Comparison of ENCODE assay signal across 29 cellular contexts in the genomic region with DNA sequence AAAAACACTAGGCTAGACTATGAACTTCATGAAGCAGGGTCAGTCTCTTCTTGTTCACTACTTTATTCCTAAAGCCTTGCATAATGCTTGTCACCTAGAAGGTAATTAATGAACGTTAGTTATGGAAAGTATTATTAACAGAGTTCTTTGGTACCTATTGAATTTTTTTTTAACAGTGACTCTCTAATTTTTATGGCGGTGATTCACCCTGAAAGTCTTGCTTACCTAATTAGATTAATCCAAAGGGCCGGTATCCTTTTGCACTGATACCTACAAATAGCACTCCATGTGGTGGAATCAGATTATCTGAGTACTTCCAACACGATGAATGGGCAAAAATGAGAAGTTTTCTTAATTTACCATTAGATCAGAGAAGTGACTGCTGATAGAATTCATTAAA. TPM values are rescaled to one million over a fixed set of nuclear protein-coding genes. Genes with fewer than 3 reads are reported as not detected.
DNase-seq lines count a peak whose midpoint lies in the region; ATAC-seq, FAIRE-seq and TF ChIP-seq lines count a peak whose summit lies in the region.
"Had no signal": no experiment of that assay in that cellular context is flagged by ENCODE, and none has a peak within 500 bp of the region (broad histone marks: within the 10 kb centered on the region; RNA-seq: fewer than 3 reads in every experiment).

No MANE protein-coding gene starts in this region.

- no peak for TF ChIP-seq POLR2A in stomach (IDR thresholded peaks at IDR 0.05)

- H3K9me3 Mint-ChIP-seq in activated naive CD4-positive, alpha-beta T cell treated with anti-CD3 and anti-CD28 coated beads, Interleukin-2, amount 10 ng/mL, durations not matched to agents 7 days and 5 days = no peaks in the 10 kb centered on the region
- H3K9me3 Mint-ChIP-seq: central memory CD8-positive, alpha-beta T cell; immature natural killer cell; type B pancreatic cell had no signal

- peaks cover 15% of the 10 kb centered on the region for H3K36me3 Mint-ChIP-seq in activated naive CD4-positive, alpha-beta T cell treated with anti-CD3 and anti-CD28 coated beads, Interleukin-2, amount 10 ng/mL, durations not matched to agents 7 days and 5 days

- no peaks in the 10 kb centered on the region for H3K27me3 Mint-ChIP-seq in activated naive CD4-positive, alpha-beta T cell treated with anti-CD3 and anti-CD28 coated beads, Interleukin-2, amount 10 ng/mL, durations not matched to agents 7 days and 5 days
- H3K27me3 Mint-ChIP-seq: activated B cell treated with CpG ODN at 0.5 μM for 24 hours; activated CD8-positive, alpha-beta T cell treated with anti-CD3 and anti-CD28 coated beads for 36 hours; central memory CD8-positive, alpha-beta T cell; naive thymus-derived CD4-positive, alpha-beta T cell; type B pancreatic cell had no signal

- peaks cover 35% of the 10 kb centered on the region for H3K4me1 Mint-ChIP-seq in activated naive CD4-positive, alpha-beta T cell treated with anti-CD3 and anti-CD28 coated beads, Interleukin-2, amount 10 ng/mL, durations not matched to agents 7 days and 5 days

- peak; percentile 39 for DNase-seq in A172 (ENCODE audit: low spot score)
- DNase-seq in foreskin keratinocyte = no peak
- DNase-seq in NK-92 treated with Interleukin-12 subunit alpha and Interleukin-12 subunit beta, amount 100 ng/mL, for 24 hours (lab: John Stamatoyannopoulos, UW) = no peak
- no peak for DNase-seq in activated naive CD4-positive, alpha-beta T cell treated with anti-CD3 and anti-CD28 coated beads, Interleukin-2, amount 10 ng/mL, durations not matched to agents 7 days and 5 days
- no peak for DNase-seq in stomach
- DNase-seq: activated B cell treated with CpG ODN at 0.5 μM for 24 hours; activated CD8-positive, alpha-beta T cell treated with anti-CD3 and anti-CD28 coated beads for 36 hours; activated naive CD4-positive, alpha-beta T cell treated with Interleukin-2 at 50 U/mL for 16 hours; aorta; dorsolateral prefrontal cortex; GF-D8; immature natural killer cell; Karpas-422; naive thymus-derived CD4-positive, alpha-beta T cell; NCI-H1694 treated with DMSO at 0.1 percent for 48 hours; NCI-H2227 treated with DMSO at 0.1 percent for 48 hours; PC-9; SJCRH30; T-helper 2 cell had no signal

- H3K4me3 ChIP-seq in stomach = no peak overlapping the region
- H3K4me3 ChIP-seq: A549, dorsolateral prefrontal cortex, hepatocyte, PC-9, right atrium auricular region, SJCRH30 had no signal

- no peak for TF ChIP-seq EP300 in stomach (IDR thresholded peaks at IDR 0.05)

- intact Hi-C loops in stomach (cut with DNase I; ENCODE audit: low total_unique reads) = no loop called here

- 61 to 84% (median 73%) methylated on average over 4 of the region's 4 CpGs for WGBS in stomach, 5 donors

- H3K9me3 ChIP-seq in stomach = no peaks in the 10 kb centered on the region
- H3K9me3 ChIP-seq: A549, right atrium auricular region, SJCRH30 had no signal

- CTCF ChIA-PET in activated naive CD4-positive, alpha-beta T cell treated with anti-CD3 and anti-CD28 coated beads, Interleukin-2, amount 10 ng/mL, durations not matched to agents 7 days and 5 days (lab: Charles Lee) = interaction anchor here (0.6 kb wide), 1 partner anchor 13 kb away, joined by 3 read pairs; no protein-coding TSS in a partner anchor

- H3K4me1 ChIP-seq in foreskin keratinocyte = peaks cover 41% of the 10 kb centered on the region
- H3K4me1 ChIP-seq in stomach = peaks cover 0 to 26% (median 9%) of the 10 kb centered on the region in 4 donors

- H3K27ac ChIP-seq in foreskin keratinocyte (peak overlapping the region; percentile 21), stomach (no peak overlapping the region)
- H3K27ac ChIP-seq: dorsolateral prefrontal cortex, hepatocyte, PC-9, right atrium auricular region, SJCRH30 had no signal

- FAIRE-seq in G401.6 (lab: Jason Lieb, UNC) = peak; percentile 96
- FAIRE-seq: A549, HTR-8/SVneo had no signal

- TF ChIP-seq CTCF in foreskin keratinocyte (conservative IDR thresholded peaks at IDR 0.05) = peak; percentile 52
- no peak for TF ChIP-seq CTCF in stomach (IDR thresholded peaks at IDR 0.05)

- ATAC-seq in SK-N-SH treated with all-trans-retinoic acid at 6 μM for 48 hours (peak; percentile 37; the same call in 2 of the 3 replicates), foreskin keratinocyte (peak; percentile 20), GM21360 (IDR thresholded peaks at IDR 0.05; ENCODE audit: unreplicated experiment) (no peak)
- ATAC-seq: A549; activated CD8-positive, alpha-beta T cell treated with anti-CD3 and anti-CD28 coated beads for 36 hours; left lobe of liver; naive thymus-derived CD4-positive, alpha-beta T cell had no signal

- no peak overlapping the region for H3K4me3 Mint-ChIP-seq in activated naive CD4-positive, alpha-beta T cell treated with anti-CD3 and anti-CD28 coated beads, Interleukin-2, amount 10 ng/mL, durations not matched to agents 7 days and 5 days
- H3K4me3 Mint-ChIP-seq: activated B cell treated with CpG ODN at 0.5 μM for 24 hours; activated CD8-positive, alpha-beta T cell treated with anti-CD3 and anti-CD28 coated beads for 36 hours; central memory CD8-positive, alpha-beta T cell; immature natural killer cell; naive thymus-derived CD4-positive, alpha-beta T cell; type B pancreatic cell had no signal

- H3K27me3 ChIP-seq in foreskin keratinocyte = no peaks in the 10 kb centered on the region
- H3K27me3 ChIP-seq in stomach = no peaks in the 10 kb centered on the region
- H3K27me3 ChIP-seq: dorsolateral prefrontal cortex, hepatocyte, right atrium auricular region, SJCRH30 had no signal

- H3K27ac Mint-ChIP-seq in activated naive CD4-positive, alpha-beta T cell treated with anti-CD3 and anti-CD28 coated beads, Interleukin-2, amount 10 ng/mL, durations not matched to agents 7 days and 5 days = no peak overlapping the region
- H3K27ac Mint-ChIP-seq: activated B cell treated with CpG ODN at 0.5 μM for 24 hours; activated CD8-positive, alpha-beta T cell treated with anti-CD3 and anti-CD28 coated beads for 36 hours; type B pancreatic cell had no signal

- H3K36me3 ChIP-seq in stomach = no peaks in the 10 kb centered on the region
- H3K36me3 ChIP-seq: right atrium auricular region, SJCRH30 had no signal

TF ChIP-seq in SK-N-SH treated with all-trans-retinoic acid at 6 μM for 48 hours, 23 proteins besides CTCF, POLR2A, EP300 and RAD21 (continues in another document):
- TF ChIP-seq TOX (CRISPR knock-in tag; IDR thresholded peaks at IDR 0.05; ENCODE audit: borderline replicate concordance) (no peak), ZNF70 (CRISPR knock-in tag; IDR thresholded peaks at IDR 0.05) (no peak), OSR1 (CRISPR knock-in tag; IDR thresholded peaks at IDR 0.05) (no peak), PPARA (CRISPR knock-in tag; IDR thresholded peaks at IDR 0.05; ENCODE audit: borderline replicate concordance) (no peak), BACH2 (CRISPR knock-in tag; IDR thresholded peaks at IDR 0.05; ENCODE audit: borderline replicate concordance) (no peak), RARB (CRISPR knock-in tag; IDR thresholded peaks at IDR 0.05) (no peak), GLIS3 (CRISPR knock-in tag; IDR thresholded peaks at IDR 0.05) (no peak)
- TF ChIP-seq, protein P1, sequence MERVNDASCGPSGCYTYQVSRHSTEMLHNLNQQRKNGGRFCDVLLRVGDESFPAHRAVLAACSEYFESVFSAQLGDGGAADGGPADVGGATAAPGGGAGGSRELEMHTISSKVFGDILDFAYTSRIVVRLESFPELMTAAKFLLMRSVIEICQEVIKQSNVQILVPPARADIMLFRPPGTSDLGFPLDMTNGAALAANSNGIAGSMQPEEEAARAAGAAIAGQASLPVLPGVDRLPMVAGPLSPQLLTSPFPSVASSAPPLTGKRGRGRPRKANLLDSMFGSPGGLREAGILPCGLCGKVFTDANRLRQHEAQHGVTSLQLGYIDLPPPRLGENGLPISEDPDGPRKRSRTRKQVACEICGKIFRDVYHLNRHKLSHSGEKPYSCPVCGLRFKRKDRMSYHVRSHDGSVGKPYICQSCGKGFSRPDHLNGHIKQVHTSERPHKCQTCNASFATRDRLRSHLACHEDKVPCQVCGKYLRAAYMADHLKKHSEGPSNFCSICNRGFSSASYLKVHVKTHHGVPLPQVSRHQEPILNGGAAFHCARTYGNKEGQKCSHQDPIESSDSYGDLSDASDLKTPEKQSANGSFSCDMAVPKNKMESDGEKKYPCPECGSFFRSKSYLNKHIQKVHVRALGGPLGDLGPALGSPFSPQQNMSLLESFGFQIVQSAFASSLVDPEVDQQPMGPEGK (CRISPR knock-in tag; IDR thresholded peaks at IDR 0.05; ENCODE audit: borderline replicate concordance) = no peak
- TF ChIP-seq, protein P2, sequence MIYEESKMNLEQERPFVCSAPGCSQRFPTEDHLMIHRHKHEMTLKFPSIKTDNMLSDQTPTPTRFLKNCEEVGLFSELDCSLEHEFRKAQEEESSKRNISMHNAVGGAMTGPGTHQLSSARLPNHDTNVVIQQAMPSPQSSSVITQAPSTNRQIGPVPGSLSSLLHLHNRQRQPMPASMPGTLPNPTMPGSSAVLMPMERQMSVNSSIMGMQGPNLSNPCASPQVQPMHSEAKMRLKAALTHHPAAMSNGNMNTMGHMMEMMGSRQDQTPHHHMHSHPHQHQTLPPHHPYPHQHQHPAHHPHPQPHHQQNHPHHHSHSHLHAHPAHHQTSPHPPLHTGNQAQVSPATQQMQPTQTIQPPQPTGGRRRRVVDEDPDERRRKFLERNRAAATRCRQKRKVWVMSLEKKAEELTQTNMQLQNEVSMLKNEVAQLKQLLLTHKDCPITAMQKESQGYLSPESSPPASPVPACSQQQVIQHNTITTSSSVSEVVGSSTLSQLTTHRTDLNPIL (CRISPR knock-in tag; IDR thresholded peaks at IDR 0.05; ENCODE audit: low read depth) = no peak

RNA-seq across cellular contexts. Expression of gene STAM, which starts 31.7 kb away (rescaled TPM):
- 82.7 and 115 TPM in 2 replicates for total RNA-seq in A172 (2014; rRNA removed; shearing (Covaris generic))
- total RNA-seq in foreskin keratinocyte = 28.4 and 29.4 TPM in 2 replicates
- 9.8 and 12.0 TPM in 2 replicates for polyA plus RNA-seq in foreskin keratinocyte
- total RNA-seq in stomach = 10 to 100 TPM in 2 of 5 donors, 1 to 10 TPM in 3; 7.0 to 49.2 (median 8.5) TPM
- polyA plus RNA-seq in stomach = 10 to 100 TPM in 2 of 3 donors, 1 to 10 TPM in 1; 6.8 to 12.1 (median 11.6) TPM

RNA-seq across cellular contexts. Expression of gene HACD1, which starts 58.5 kb away (rescaled TPM):
- total RNA-seq in A172 (2014; rRNA removed; shearing (Covaris generic)) = 109 and 157 TPM in 2 replicates
- total RNA-seq in foreskin keratinocyte = 20.2 and 22.1 TPM in 2 replicates
- polyA plus RNA-seq in foreskin keratinocyte = 27.7 and 33.4 TPM in 2 replicates
- total RNA-seq in stomach = 100 to 1,000 TPM in 1 of 5 donors, 10 to 100 TPM in 4; 20.9 to 142 (median 40.8) TPM
- polyA plus RNA-seq in stomach = 10 to 100 TPM; 11.5 to 17.9 (median 14.1) TPM
